In genomic region chr1:231421616-231421970, GRCh38 we compare ENCODE assay signal across 8 cellular contexts. TPM values are rescaled to one million over a fixed set of nuclear protein-coding genes. Genes with fewer than 3 reads are reported as not detected.
DNase-seq lines count a peak whose midpoint lies in the region; ATAC-seq and TF ChIP-seq lines count a peak whose summit lies in the region.

No MANE protein-coding gene starts in this region.

- TF ChIP-seq CTCF in brain microvascular endothelial cell (IDR thresholded peaks at IDR 0.05; ENCODE audit: low read depth, low read length, missing control alignments): no peak

- H3K27me3 ChIP-seq in brain microvascular endothelial cell (replicated peaks): no peaks in the 10 kb centered on the region

- in situ Hi-C loops in brain microvascular endothelial cell (cut with HindIII; ENCODE audit: low pct_ligation_motif_present, low sequenced_read_pairs): no loop called here

- H3K36me3 ChIP-seq in brain microvascular endothelial cell (replicated peaks): no peaks in the 10 kb centered on the region

- peak overlapping the region; percentile 83 for H3K4me3 ChIP-seq in brain microvascular endothelial cell (ENCODE audit: low read depth, low read length)

- DNase-seq in AG08396 (ENCODE audit: low spot score) (peak; percentile 48), RPMI7951 (ENCODE audit: low read depth) (peak; percentile 45), brain microvascular endothelial cell (no peak), iris pigment epithelial cell (ENCODE audit: low read depth) (peak; percentile 65), NCI-H2029 (lab: John Stamatoyannopoulos, UW) (no peak)
- DNase-seq in stimulated activated CD4-positive, alpha-beta T cell treated with anti-CD3 and anti-CD28 coated beads, Interleukin-4, amount 100 ng/mL, for 1 hour: peak; percentile 54

- ATAC-seq in GM18508 (IDR thresholded peaks at IDR 0.05; ENCODE audit: insufficient read depth, unreplicated experiment) (peak; percentile 12), HG02973 (IDR thresholded peaks at IDR 0.05; ENCODE audit: unreplicated experiment) (peak; percentile 32)

- peak overlapping the region; percentile 86 for H3K27ac ChIP-seq in brain microvascular endothelial cell

RNA-seq across cellular contexts. Expression of gene EGLN1, which starts 0.5 kb away (rescaled TPM):
- 34.2 and 40.1 TPM in 2 replicates for total RNA-seq in RPMI7951 (2014; rRNA removed; shearing (Covaris generic))

Comparison
In these comparisons a context has a peak if more than half of its experiments do, and no peak if none do; other contexts are left out.
1. DNase-seq: peak in AG08396 (single experiment), RPMI7951 (single experiment), iris pigment epithelial cell (single experiment) and stimulated activated CD4-positive, alpha-beta T cell treated with anti-CD3 and anti-CD28 coated beads, Interleukin-4, amount 100 ng/mL, for 1 hour (single experiment); none in brain microvascular endothelial cell (single experiment) and NCI-H2029 (single experiment).